Comparison of ENCODE assay signal across 8 cellular contexts in the genomic region with DNA sequence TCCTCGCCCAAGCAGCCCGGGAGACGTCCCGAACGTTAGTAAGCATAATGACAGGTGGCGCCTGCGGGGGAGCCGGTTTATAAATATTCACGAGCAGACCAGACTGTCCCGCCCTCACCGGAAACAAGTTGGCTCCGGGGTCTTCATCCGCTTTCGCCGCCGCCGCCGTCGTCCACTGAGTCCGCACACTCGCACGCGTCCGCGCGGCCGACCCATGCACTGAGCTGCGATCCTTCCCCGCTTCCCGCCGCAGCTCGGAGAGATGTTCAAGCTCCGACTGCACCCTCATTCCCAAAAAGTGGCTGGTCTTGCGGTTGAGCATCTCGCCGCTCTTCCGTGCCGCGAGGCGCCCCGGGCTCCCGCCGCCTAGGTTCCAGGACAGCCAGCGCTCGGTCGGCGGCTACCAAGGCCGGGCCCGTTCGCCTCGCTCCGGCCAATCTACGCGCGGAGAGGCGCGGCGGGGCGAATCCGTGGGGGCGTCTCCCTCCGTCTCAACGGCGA. TPM values are rescaled to one million over a fixed set of nuclear protein-coding genes. Genes with fewer than 3 reads are reported as not detected.
DNase-seq lines count a peak whose midpoint lies in the region; ATAC-seq and TF ChIP-seq lines count a peak whose summit lies in the region.

No MANE protein-coding gene starts in this region.

- H3K4me3 Mint-ChIP-seq in naive thymus-derived CD4-positive, alpha-beta T cell: peak overlapping the region; percentile 96 to 98 (median 97)

- DNase-seq in NCI-H2171 (lab: John Stamatoyannopoulos, UW): peak; percentile 55
- DNase-seq in activated CD4-positive, alpha-beta T cell treated with anti-CD3 and anti-CD28 coated beads, Interleukin-2, amount 50 U/mL, for 1 hour: peak; percentile 28
- DNase-seq in epithelial cell of esophagus (ENCODE audit: low read depth): peak; percentile 64
- DNase-seq in naive thymus-derived CD4-positive, alpha-beta T cell: peak in 3 of 9 donors; percentile 12 to 47 (median 24)
- DNase-seq in vagina (ENCODE audit: extremely low spot score in 2 of 2): no peak

- no peaks in the 10 kb centered on the region for H3K27me3 ChIP-seq in naive thymus-derived CD4-positive, alpha-beta T cell (ENCODE audit: control insufficient read depth in 2 of 2, insufficient read depth in 2 of 2, low read length in 2 of 2)
- H3K27me3 ChIP-seq in vagina: no peaks in the 10 kb centered on the region

- TF ChIP-seq CTCF in epithelial cell of esophagus (IDR thresholded peaks at IDR 0.05; ENCODE audit: insufficient read depth, low read depth, low read length, missing control alignments) (no peak), vagina (IDR thresholded peaks at IDR 0.05) (no peak)

- H3K4me1 ChIP-seq in naive thymus-derived CD4-positive, alpha-beta T cell (ENCODE audit: control insufficient read depth in 2 of 2, insufficient read depth in 2 of 2, low read length in 2 of 2): peaks cover 17 to 25% of the 10 kb centered on the region in 2 donors
- H3K4me1 ChIP-seq in vagina: peaks cover 37% of the 10 kb centered on the region

- ATAC-seq in GM18498 (IDR thresholded peaks at IDR 0.05; ENCODE audit: unreplicated experiment) (peak; percentile 31), HG02759 (IDR thresholded peaks at IDR 0.05; ENCODE audit: unreplicated experiment) (peak; percentile 42), GM18858 (IDR thresholded peaks at IDR 0.05; ENCODE audit: unreplicated experiment) (no peak)
- ATAC-seq in naive thymus-derived CD4-positive, alpha-beta T cell: peak; percentile 24

- peak overlapping the region; percentile 88 for H3K27ac ChIP-seq in naive thymus-derived CD4-positive, alpha-beta T cell (ENCODE audit: low read depth, low read length)
- H3K27ac ChIP-seq in vagina: peak overlapping the region; percentile 22

- no peaks in the 10 kb centered on the region for H3K9me3 Mint-ChIP-seq in naive thymus-derived CD4-positive, alpha-beta T cell

- POLR2A ChIA-PET in naive thymus-derived CD4-positive, alpha-beta T cell (lab: Charles Lee): interaction anchor here (1.1 kb wide), 1 partner anchor 14 kb away, joined by 5 read pairs; the partner anchor contains the start of gene PHKG2

- H3K9me3 ChIP-seq in naive thymus-derived CD4-positive, alpha-beta T cell (ENCODE audit: control insufficient read depth in 2 of 3, low read length in 3 of 3): no peaks in the 10 kb centered on the region
- no peaks in the 10 kb centered on the region for H3K9me3 ChIP-seq in vagina

- peaks cover 22 to 58% (median 23%) of the 10 kb centered on the region in 3 experiments for H3K36me3 ChIP-seq in naive thymus-derived CD4-positive, alpha-beta T cell (ENCODE audit: control insufficient read depth in 2 of 3, insufficient read depth in 3 of 3, low read length in 3 of 3)
- peaks cover 3 to 41% of the 10 kb centered on the region in 2 donors for H3K36me3 ChIP-seq in vagina

- peak overlapping the region; percentile 82 to 96 (median 93) for H3K27ac Mint-ChIP-seq in naive thymus-derived CD4-positive, alpha-beta T cell

- CTCF ChIA-PET in naive thymus-derived CD4-positive, alpha-beta T cell (lab: Charles Lee): no interaction called here

- H3K27me3 Mint-ChIP-seq in naive thymus-derived CD4-positive, alpha-beta T cell: no peaks in the 10 kb centered on the region

- H3K4me1 Mint-ChIP-seq in naive thymus-derived CD4-positive, alpha-beta T cell: peaks cover 21 to 37% (median 30%) of the 10 kb centered on the region in 7 donors

- H3K4me3 ChIP-seq in epithelial cell of esophagus (ENCODE audit: low read length) (peak overlapping the region; percentile 94), vagina (peak overlapping the region; percentile 74 to 98)
- peak overlapping the region; percentile 99 for H3K4me3 ChIP-seq in naive thymus-derived CD4-positive, alpha-beta T cell (ENCODE audit: low read length)

- intact Hi-C loops in naive thymus-derived CD4-positive, alpha-beta T cell (cut with micrococcal nuclease): loop anchor here (5.0 kb wide), 3 partner anchors 104 to 141 kb away; partner anchors contain the start of genes CTF1 (in 1 of the 2) and FBRS (in 1 of the 2)
- intact Hi-C loops in vagina (cut with DNase I): loop anchor here (5.0 kb wide), 1 partner anchor 64 kb away; the partner anchor contains the start of gene SRCAP

- no peak for TF ChIP-seq POLR2A in vagina (IDR thresholded peaks at IDR 0.05)

- H3K36me3 Mint-ChIP-seq in naive thymus-derived CD4-positive, alpha-beta T cell: peaks cover 3 to 19% (median 10%) of the 10 kb centered on the region in 5 donors

RNA-seq across cellular contexts. Expression of gene CFAP119, which starts 0.4 kb away (rescaled TPM):
- 1 to 10 TPM; 2.3 to 5.9 (median 2.9) TPM for total RNA-seq in naive thymus-derived CD4-positive, alpha-beta T cell
- under 1 TPM; 0.41 to 0.63 TPM for polyA plus RNA-seq in naive thymus-derived CD4-positive, alpha-beta T cell
- 1.7 TPM for total RNA-seq in vagina

RNA-seq across cellular contexts. Expression of gene RNF40, which starts 0.6 kb away (rescaled TPM):
- 100 to 1,000 TPM in 3 of 5 experiments, 10 to 100 TPM in 2; 68.7 to 122 (median 114) TPM for total RNA-seq in naive thymus-derived CD4-positive, alpha-beta T cell
- 10 to 100 TPM; 19.4 to 50.7 TPM for polyA plus RNA-seq in naive thymus-derived CD4-positive, alpha-beta T cell
- total RNA-seq in vagina: 60.9 TPM

RNA-seq across cellular contexts. Expression of gene PHKG2, which starts 13.3 kb away (rescaled TPM):
- total RNA-seq in naive thymus-derived CD4-positive, alpha-beta T cell: 10 to 100 TPM; 33.2 to 57.8 (median 46.7) TPM
- 10 to 100 TPM; 37.2 to 43.5 TPM for polyA plus RNA-seq in naive thymus-derived CD4-positive, alpha-beta T cell
- total RNA-seq in vagina: 32.9 TPM

RNA-seq across cellular contexts. Expression of gene ZNF629, which starts 25.5 kb away (rescaled TPM):
- 10 to 100 TPM in 1 of 5 experiments, 1 to 10 TPM in 4; 2.4 to 11.1 (median 4.2) TPM for total RNA-seq in naive thymus-derived CD4-positive, alpha-beta T cell
- polyA plus RNA-seq in naive thymus-derived CD4-positive, alpha-beta T cell: 1 to 10 TPM in 1 of 2 donors, under 1 TPM in 1; 0.66 to 3.1 TPM
- 11.3 TPM for total RNA-seq in vagina

Comparison
In these comparisons a context has a peak if more than half of its experiments do, and no peak if none do; other contexts are left out.
1. DNase-seq: peak in NCI-H2171 (single experiment), activated CD4-positive, alpha-beta T cell treated with anti-CD3 and anti-CD28 coated beads, Interleukin-2, amount 50 U/mL, for 1 hour (single experiment) and epithelial cell of esophagus (single experiment); none in vagina (0 of 2).
2. Peak in every context shown above with its lines, with median percentiles within 50 percentile points of each other: H3K4me3 ChIP-seq.